ENCODE assay signal across 31 cellular contexts in the genomic region with DNA sequence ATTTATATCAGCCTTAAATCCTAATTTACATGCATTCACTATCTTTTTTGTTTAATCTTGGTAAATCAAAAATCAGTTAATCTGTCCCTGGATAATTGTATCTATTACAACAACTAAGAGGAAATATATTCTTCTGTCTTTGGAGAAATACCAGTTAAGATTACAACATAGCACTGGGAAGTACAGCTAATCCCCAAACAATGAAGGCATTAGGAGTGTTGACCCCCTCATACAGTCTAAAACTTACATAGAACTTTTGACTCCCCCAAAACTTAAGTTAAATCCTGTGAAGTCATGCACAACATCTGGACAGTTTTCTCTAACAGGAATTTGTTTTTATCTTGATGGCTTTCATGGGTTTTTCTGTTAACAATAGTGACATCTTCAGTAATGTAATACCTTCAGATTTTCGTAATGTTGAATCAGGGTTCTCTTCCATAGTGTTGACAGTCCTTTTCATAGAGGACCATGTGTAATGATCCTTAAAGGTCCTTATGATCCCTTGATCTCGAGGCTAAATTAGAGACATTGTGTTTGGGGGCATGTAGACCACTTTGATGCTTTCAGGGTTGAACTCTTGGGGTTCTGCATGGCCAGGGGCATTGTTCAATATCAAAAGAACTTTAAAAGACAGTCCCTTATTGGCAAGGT. TPM values are rescaled to one million over a fixed set of nuclear protein-coding genes. Genes with fewer than 3 reads are reported as not detected.
DNase-seq lines count a peak whose midpoint lies in the region; ATAC-seq and TF ChIP-seq lines count a peak whose summit lies in the region.
"Had no signal": no experiment of that assay in that cellular context is flagged by ENCODE, and none has a peak within 500 bp of the region (broad histone marks: within the 10 kb centered on the region; RNA-seq: fewer than 3 reads in every experiment).

No MANE protein-coding gene starts in this region.

- no peak for TF ChIP-seq CTCF in cardiac fibroblast (IDR thresholded peaks at IDR 0.05; ENCODE audit: low read depth, low read length)
- TF ChIP-seq CTCF in gastroesophageal sphincter (IDR thresholded peaks at IDR 0.05): no peak

- DNase-seq in HCEC 1CT (peak; percentile 77), cardiac fibroblast (ENCODE audit: low read depth in 2 of 2) (peak; percentile 60 to 61)
- DNase-seq: activated CD4-positive, alpha-beta T cell treated with anti-CD3 and anti-CD28 coated beads, Interleukin-2, amount 50 U/mL, for 48 hours; activated CD4-positive, CD25-positive, alpha-beta regulatory T cell treated with anti-CD3 and anti-CD28 coated beads, Interleukin-2, amount 50 U/mL, for 72 hours; activated naive CD4-positive, alpha-beta T cell treated with anti-CD3 and anti-CD28 coated beads for 36 hours; adrenal gland; Caco-2; KBM-7; lower lobe of right lung; MM.1S; naive thymus-derived CD4-positive, alpha-beta T cell; NCI-H1105 treated with DMSO at 0.1 percent for 48 hours; NCI-H2029 treated with DMSO at 0.1 percent for 48 hours; NCI-H2227 treated with DMSO at 0.1 percent for 48 hours; NCI-H526; nucleus accumbens; PC-3; Right ventricle myocardium superior; sigmoid colon; stimulated activated CD4-positive, alpha-beta T cell treated with anti-CD3 and anti-CD28 coated beads, Interleukin-15, amount 100 ng/mL, for 24 hours; stimulated activated CD4-positive, alpha-beta T cell treated with anti-CD3 and anti-CD28 coated beads, Interleukin-4, amount 100 ng/mL, for 4 hours; substantia nigra had no signal

- H3K27me3 ChIP-seq in gastroesophageal sphincter (no peaks in the 10 kb centered on the region), skeletal muscle satellite cell (ENCODE audit: control insufficient read depth, insufficient read depth, low read length) (no peaks in the 10 kb centered on the region)
- H3K27me3 ChIP-seq: adrenal gland, breast epithelium, sigmoid colon had no signal

- H3K4me3 ChIP-seq in cardiac fibroblast (replicated peaks in 1 of 2; ENCODE audit: low read depth in 2 of 2, low read length in 2 of 2) (no peak overlapping the region), gastroesophageal sphincter (no peak overlapping the region), skeletal muscle satellite cell (ENCODE audit: low read length) (no peak overlapping the region)
- H3K4me3 ChIP-seq: adrenal gland, breast epithelium, lower lobe of right lung, prostate gland, sigmoid colon had no signal

- peak overlapping the region; percentile 16 for H3K4me2 ChIP-seq in skeletal muscle satellite cell (ENCODE audit: low read length)

- ATAC-seq in gastroesophageal sphincter (peak; percentile 60), GM21737 (IDR thresholded peaks at IDR 0.05; ENCODE audit: unreplicated experiment) (no peak), HG02623 (IDR thresholded peaks at IDR 0.05; ENCODE audit: unreplicated experiment) (no peak), GM18873 (IDR thresholded peaks at IDR 0.05; ENCODE audit: low FRiP score, unreplicated experiment) (no peak)
- ATAC-seq: lower lobe of right lung; naive thymus-derived CD4-positive, alpha-beta T cell; PC-3; stimulated activated effector memory CD8-positive, alpha-beta T cell treated with anti-CD3 and anti-CD28 coated beads, Interleukin-12 subunit alpha, Interleukin-12 subunit beta, amount 100 ng/mL, for 72 hours had no signal

- TF ChIP-seq POLR2A in gastroesophageal sphincter (IDR thresholded peaks at IDR 0.05): no peak

- TF ChIP-seq EP300 in gastroesophageal sphincter (IDR thresholded peaks at IDR 0.05): no peak

- H3K27ac ChIP-seq in gastroesophageal sphincter: no peak overlapping the region
- H3K27ac ChIP-seq: adrenal gland, breast epithelium, C4-2B, lower lobe of right lung, prostate gland, sigmoid colon had no signal

- H3K9me3 ChIP-seq in gastroesophageal sphincter (no peaks in the 10 kb centered on the region), skeletal muscle satellite cell (replicated peaks; ENCODE audit: low read length) (no peaks in the 10 kb centered on the region)
- H3K9me3 ChIP-seq: adrenal gland, Caco-2, lower lobe of right lung, prostate gland, sigmoid colon had no signal

- no peak overlapping the region for H3K9ac ChIP-seq in skeletal muscle satellite cell (ENCODE audit: low read depth, low read length)

- H3K36me3 ChIP-seq in gastroesophageal sphincter (peaks cover 11 to 82% of the 10 kb centered on the region in 2 donors), skeletal muscle satellite cell (ENCODE audit: insufficient read depth, low read length) (peaks cover 55% of the 10 kb centered on the region)
- H3K36me3 ChIP-seq: prostate gland had no signal

- H3K4me1 ChIP-seq in gastroesophageal sphincter (no peaks in the 10 kb centered on the region), skeletal muscle satellite cell (ENCODE audit: control insufficient read depth, insufficient read depth, low read length) (peaks cover 22% of the 10 kb centered on the region)
- H3K4me1 ChIP-seq: adrenal gland, breast epithelium, Caco-2, lower lobe of right lung, prostate gland, sigmoid colon had no signal

- WGBS in gastroesophageal sphincter (ENCODE audit: low coverage in 1 of 2), 2 donors: 65 to 83% methylated on average over 2 of the region's 2 CpGs

RNA-seq across cellular contexts. Expression of gene ABCC2, which starts 24.1 kb away (rescaled TPM):
- total RNA-seq in gastroesophageal sphincter: 1 to 10 TPM in 1 of 4 donors, under 1 TPM in 3; 0.46 to 1.5 (median 0.73) TPM
- 4.8 and 5.7 TPM in 2 replicates for total RNA-seq in skeletal muscle satellite cell (2012; rRNA removed)

RNA-seq across cellular contexts. Expression of gene CUTC, which starts 26.3 kb away (rescaled TPM):
- 10 to 100 TPM; 24.5 to 35.1 (median 27.7) TPM for total RNA-seq in gastroesophageal sphincter
- 20.3 and 28.1 TPM in 2 replicates for total RNA-seq in skeletal muscle satellite cell (2012; rRNA removed)

RNA-seq across cellular contexts. Expression of gene COX15, which starts 26.4 kb away (rescaled TPM):
- total RNA-seq in gastroesophageal sphincter: 10 to 100 TPM; 25.6 to 32.6 (median 29.3) TPM
- 28.2 and 44.9 TPM in 2 replicates for total RNA-seq in skeletal muscle satellite cell (2012; rRNA removed)
